Comparison of ENCODE assay signal across 17 cellular contexts in genomic region chr9:133784731-133785561, GRCh38. TPM values are rescaled to one million over a fixed set of nuclear protein-coding genes. Genes with fewer than 3 reads are reported as not detected.
DNase-seq lines count a peak whose midpoint lies in the region; ATAC-seq, FAIRE-seq and TF ChIP-seq lines count a peak whose summit lies in the region.
"Had no signal": no experiment of that assay in that cellular context is flagged by ENCODE, and none has a peak within 500 bp of the region (broad histone marks: within the 10 kb centered on the region; RNA-seq: fewer than 3 reads in every experiment).

No MANE protein-coding gene starts in this region.

- peak overlapping the region; percentile 93 for H3K27ac Mint-ChIP-seq in activated B cell treated with CpG ODN at 0.5 μM for 24 hours
- H3K27ac Mint-ChIP-seq in stimulated activated memory B cell treated with anti-CD40 and anti-IgM and Interleukin-4, amounts not matched to agents 10 μg/mL and 1 μg/mL and 100 μg/mL, for 72 hours: peak overlapping the region; percentile 96

- H2BK120ac ChIP-seq in IMR-90 (ENCODE audit: low read depth, low read length): no peak overlapping the region

- TF ChIP-seq CTCF in IMR-90 (conservative IDR thresholded peaks at IDR 0.05; ENCODE audit: low read depth, low read length): no peak
- no peak for TF ChIP-seq CTCF in activated B cell treated with CpG ODN at 0.5 μM for 24 hours (IDR thresholded peaks at IDR 0.05)

- no peaks in the 10 kb centered on the region for H3K27me3 Mint-ChIP-seq in activated B cell treated with CpG ODN at 0.5 μM for 24 hours
- no peaks in the 10 kb centered on the region for H3K27me3 Mint-ChIP-seq in stimulated activated memory B cell treated with anti-CD40 and anti-IgM and Interleukin-4, amounts not matched to agents 10 μg/mL and 1 μg/mL and 100 μg/mL, for 72 hours

- H2BK15ac ChIP-seq in IMR-90 (ENCODE audit: low read depth, low read length): no peak overlapping the region

- POLR2A ChIA-PET in IMR-90 (lab: Charles Lee; ENCODE audit: unreplicated experiment) (no interaction called here), activated B cell treated with CpG ODN at 0.5 μM for 24 hours (lab: Charles Lee) (interaction anchor here (0.5 to 4.0 kb wide), 3 partner anchors 209 to 1015 kb away, joined by 3 to 47 read pairs (median 3); partner anchors contain the start of gene BRD3OS)

- H4K8ac ChIP-seq in IMR-90 (ENCODE audit: low read depth in 2 of 2, low read length in 2 of 2): no peak overlapping the region

- no peak for TF ChIP-seq RAD21 in IMR-90 (IDR thresholded peaks at IDR 0.05; ENCODE audit: low read length)

- no peak overlapping the region for H3K4ac ChIP-seq in IMR-90 (ENCODE audit: low read depth, low read length)

- H3K4me1 ChIP-seq in IMR-90 (ENCODE audit: control insufficient read depth, insufficient read depth, low read length): no peaks in the 10 kb centered on the region

- no peak overlapping the region for H3K14ac ChIP-seq in IMR-90 (replicated peaks; ENCODE audit: low read depth, low read length)

- 0 out of 2 replicates have a peak, but pooled peaks cover 3% of the 10 kb centered on the region for H3K9me1 ChIP-seq in IMR-90 (ENCODE audit: insufficient read depth, low read length)

- H3K27ac ChIP-seq in IMR-90 (ENCODE audit: insufficient read depth, low read length): no peak overlapping the region
- H3K27ac ChIP-seq: GM23248 had no signal

- H3K18ac ChIP-seq in IMR-90 (ENCODE audit: low read depth, low read length): no peak overlapping the region

- intact Hi-C loops in IMR-90 (cut with micrococcal nuclease) (no loop called here), activated B cell treated with CpG ODN at 0.5 μM for 24 hours (cut with micrococcal nuclease) (loop anchor here (10.0 kb wide), 1 partner anchor 90 kb away; no protein-coding TSS in a partner anchor)

- in situ Hi-C loops in IMR-90 (cut with MboI; ENCODE audit: low sequenced_read_pairs): loop anchor here (5.0 to 25.0 kb wide), 2 partner anchors 207 to 352 kb away; partner anchors contain the start of genes VAV2 and WDR5

- no peak overlapping the region for H4K91ac ChIP-seq in IMR-90 (ENCODE audit: insufficient read depth, low read depth, low read length)

- dilution Hi-C loops in IMR-90 (cut with HindIII; ENCODE audit: low sequenced_read_pairs, unreplicated experiment): loop anchor here (25.0 kb wide), 1 partner anchor 227 kb away; no protein-coding TSS in a partner anchor

- TF ChIP-seq POLR2A in IMR-90 (IDR thresholded peaks at IDR 0.05; ENCODE audit: low read depth, low read length): no peak

- peaks cover 36% of the 10 kb centered on the region for H3K36me3 ChIP-seq in IMR-90 (ENCODE audit: control insufficient read depth, insufficient read depth, low read length)

- ATAC-seq in IMR-90 (ENCODE audit: low read depth): no peak
- no peak for ATAC-seq in activated B cell treated with CpG ODN at 0.5 μM for 24 hours (ENCODE audit: low read depth)
- ATAC-seq in stimulated activated memory B cell treated with anti-CD40 and anti-IgM and Interleukin-4, amounts not matched to agents 10 μg/mL and 1 μg/mL and 100 μg/mL, for 72 hours: no peak
- ATAC-seq in HG03135 (IDR thresholded peaks at IDR 0.05; ENCODE audit: unreplicated experiment): no peak
- ATAC-seq: PC-3 had no signal

- peak overlapping the region; percentile 66 for H3K4me3 Mint-ChIP-seq in activated B cell treated with CpG ODN at 0.5 μM for 24 hours
- no peak overlapping the region for H3K4me3 Mint-ChIP-seq in stimulated activated memory B cell treated with anti-CD40 and anti-IgM and Interleukin-4, amounts not matched to agents 10 μg/mL and 1 μg/mL and 100 μg/mL, for 72 hours

- peaks cover 62% of the 10 kb centered on the region for H3K36me3 Mint-ChIP-seq in activated B cell treated with CpG ODN at 0.5 μM for 24 hours (ENCODE audit: low read depth)
- H3K36me3 Mint-ChIP-seq in stimulated activated memory B cell treated with anti-CD40 and anti-IgM and Interleukin-4, amounts not matched to agents 10 μg/mL and 1 μg/mL and 100 μg/mL, for 72 hours: peaks cover 56% of the 10 kb centered on the region

- 92% methylated on average over 2 of the region's 25 CpGs; no CpG with 5 or more reads in 1 of the 2 experiments for WGBS in IMR-90 (ENCODE audit: extremely low coverage in 2 of 2, insufficient read length in 1 of 2), 2 experiments

- H3K56ac ChIP-seq in IMR-90 (ENCODE audit: extremely low read depth, insufficient read depth, low read length): no peak overlapping the region

- H2BK5ac ChIP-seq in IMR-90 (ENCODE audit: low read depth, low read length, poor library complexity, severe bottlenecking): no peak overlapping the region

- no TSS peak for BruUV-seq in IMR-90 (replicated peaks; lab: Mats Ljungman, UMichigan)

- no peak overlapping the region for H2BK20ac ChIP-seq in IMR-90 (ENCODE audit: low read depth, low read length)

- no peak overlapping the region for H4K5ac ChIP-seq in IMR-90 (ENCODE audit: low read depth, low read length)

- H2AK5ac ChIP-seq in IMR-90 (ENCODE audit: low read depth, low read length): no peak overlapping the region

- peaks cover 0 to 6% of the 10 kb centered on the region in 2 experiments; a peak in 1 of 4 replicates for H3K79me1 ChIP-seq in IMR-90 (ENCODE audit: low read depth in 1 of 2, low read length in 2 of 2)

- H2AK9ac ChIP-seq in IMR-90 (replicated peaks; ENCODE audit: low read depth, low read length, poor library complexity): no peak overlapping the region

- FAIRE-seq in GM19239 (lab: Jason Lieb, UNC): no peak

- no peaks in the 10 kb centered on the region for H3K9me3 Mint-ChIP-seq in activated B cell treated with CpG ODN at 0.5 μM for 24 hours
- no peaks in the 10 kb centered on the region for H3K9me3 Mint-ChIP-seq in stimulated activated memory B cell treated with anti-CD40 and anti-IgM and Interleukin-4, amounts not matched to agents 10 μg/mL and 1 μg/mL and 100 μg/mL, for 72 hours

- CTCF ChIA-PET in IMR-90 (lab: Yijun Ruan, JAX): no interaction called here
- CTCF ChIA-PET in activated B cell treated with CpG ODN at 0.5 μM for 24 hours (lab: Charles Lee): interaction anchor here (0.9 to 8.9 kb wide), 2 partner anchors 8 to 210 kb away, joined by 4 to 220 read pairs; no protein-coding TSS in a partner anchor

- H3K9me3 ChIP-seq in IMR-90 (ENCODE audit: control insufficient read depth, insufficient read depth, low read length): no peaks in the 10 kb centered on the region

- no peak overlapping the region for H3K23ac ChIP-seq in IMR-90 (ENCODE audit: low read depth, low read length)

- H3K4me2 ChIP-seq in IMR-90 (ENCODE audit: low read depth, low read length): no peak overlapping the region

- H3K4me3 ChIP-seq in IMR-90 (ENCODE audit: insufficient read depth, low read depth, low read length): no peak overlapping the region
- H3K4me3 ChIP-seq: GM23248 had no signal

- no peak overlapping the region for H3K9ac ChIP-seq in IMR-90 (ENCODE audit: low read depth, low read length)
- H3K9ac ChIP-seq: GM23248 had no signal

- H2AFZ ChIP-seq in IMR-90 (replicated peaks; ENCODE audit: low read length, poor library complexity): peak overlapping the region; percentile 21
- H2AFZ ChIP-seq: GM23248 had no signal

- H3K4me1 Mint-ChIP-seq in activated B cell treated with CpG ODN at 0.5 μM for 24 hours: peaks cover 85% of the 10 kb centered on the region
- H3K4me1 Mint-ChIP-seq in stimulated activated memory B cell treated with anti-CD40 and anti-IgM and Interleukin-4, amounts not matched to agents 10 μg/mL and 1 μg/mL and 100 μg/mL, for 72 hours: peaks cover 79% of the 10 kb centered on the region

- no peaks in the 10 kb centered on the region for H4K20me1 ChIP-seq in IMR-90 (ENCODE audit: insufficient read depth, low read length)

- no peaks in the 10 kb centered on the region for H3K27me3 ChIP-seq in IMR-90 (ENCODE audit: control insufficient read depth, insufficient read depth, low read length)

- DNase-seq in IMR-90 (no peak), activated B cell treated with CpG ODN at 0.5 μM for 24 hours (no peak), myocyte (ENCODE audit: low read depth) (peak; percentile 92), NCI-H510A treated with DMSO at 0.1 percent for 48 hours (lab: John Stamatoyannopoulos, UW) (no peak), GM19239 (ENCODE audit: insufficient read length, low spot score) (no peak)
- DNase-seq: DMS79 treated with DMSO at 0.1 percent for 48 hours, GM23248, HCEC 1CT, KG1, NCI-H1417 treated with DMSO at 0.1 percent for 48 hours, NCI-H1930, NCI-H226, NCI-H524 treated with DMSO at 0.1 percent for 48 hours, PC-3, RPMI8226 had no signal

TF ChIP-seq in IMR-90, 13 proteins besides CTCF, POLR2A, EP300 and RAD21 (continues in another document):
- no peak for TF ChIP-seq ELK1 (IDR thresholded peaks at IDR 0.05; ENCODE audit: borderline replicate concordance, low read depth, low read length)
- TF ChIP-seq SMC3 (IDR thresholded peaks at IDR 0.05; ENCODE audit: low read depth, low read length): no peak
- no peak for TF ChIP-seq USF2 (IDR thresholded peaks at IDR 0.05; ENCODE audit: low read depth, low read length)
- TF ChIP-seq MAFK (IDR thresholded peaks at IDR 0.05; ENCODE audit: low read depth, low read length): no peak
- TF ChIP-seq MXI1 (IDR thresholded peaks at IDR 0.05; ENCODE audit: borderline replicate concordance, low read depth, low read length): no peak
- TF ChIP-seq CEBPB (IDR thresholded peaks at IDR 0.05; ENCODE audit: low read depth, low read length): no peak
- TF ChIP-seq BHLHE40 (IDR thresholded peaks at IDR 0.05; ENCODE audit: low read depth, low read length): no peak
- no peak for TF ChIP-seq FOS (IDR thresholded peaks at IDR 0.05; ENCODE audit: low read depth, low read length)

RNA-seq across cellular contexts. Expression of gene SARDH, which starts 46.8 kb away (rescaled TPM):
- total RNA-seq in IMR-90 (2012; rRNA removed) (4.7 and 5.0 TPM in 2 replicates), activated B cell treated with CpG ODN at 0.5 μM for 24 hours (not detected in 2 replicates), myocyte (55.6 and 70.3 TPM in 2 replicates)
- polyA plus RNA-seq in IMR-90 (2012; rRNA removed): 7.5 and 8.5 TPM in 2 replicates
- polyA plus RNA-seq in IMR-90 (2012; cell fraction: cytosol; rRNA removed): 5.0 and 8.3 TPM in 2 replicates
- 9.2 and 23.8 TPM in 2 replicates for polyA plus RNA-seq in IMR-90 (2012; cell fraction: nucleus; rRNA removed; ENCODE audit: low replicate concordance)
- polyA plus RNA-seq in myocyte (2012): 27.4 TPM
